In the genomic region with DNA sequence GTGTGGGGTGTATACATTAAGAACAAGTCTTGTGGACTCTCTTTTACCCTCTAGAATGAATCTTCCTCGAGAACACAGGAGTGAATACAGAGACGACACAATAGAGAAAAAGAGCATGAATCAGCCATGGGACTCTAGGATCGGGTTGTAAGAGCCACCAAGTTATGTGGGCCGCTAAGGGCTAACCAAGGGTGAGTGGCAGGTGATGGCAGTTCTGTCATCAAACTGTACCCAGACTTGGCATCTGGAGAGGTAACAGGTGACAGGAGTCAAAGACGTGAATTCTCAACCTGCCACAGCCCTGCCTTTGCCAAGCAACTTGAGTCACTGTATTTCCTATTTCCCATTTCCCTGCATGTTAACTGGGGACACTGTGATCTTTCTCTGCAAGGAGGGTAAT, we compare ENCODE assay signal across 25 cellular contexts. TPM values are rescaled to one million over a fixed set of nuclear protein-coding genes. Genes with fewer than 3 reads are reported as not detected.
DNase-seq lines count a peak whose midpoint lies in the region; ATAC-seq lines count a peak whose summit lies in the region.
"Had no signal": no experiment of that assay in that cellular context is flagged by ENCODE, and none has a peak within 500 bp of the region (broad histone marks: within the 10 kb centered on the region; RNA-seq: fewer than 3 reads in every experiment).

No MANE protein-coding gene starts in this region.

- H3K36me3 Mint-ChIP-seq in activated CD4-positive, alpha-beta T cell treated with anti-CD3 and anti-CD28 coated beads, Interleukin-2, amount 10 ng/mL, durations not matched to agents 7 days and 5 days (ENCODE audit: low read depth): peaks cover 17% of the 10 kb centered on the region
- no peaks in the 10 kb centered on the region for H3K36me3 Mint-ChIP-seq in CD4-positive, CD25-positive, alpha-beta regulatory T cell
- H3K36me3 Mint-ChIP-seq in activated T-helper 17 cell treated with anti-CD3 and anti-CD28 coated beads, Interleukin-2, amount 50 U/mL, for 72 hours (ENCODE audit: low read depth): no peaks in the 10 kb centered on the region
- no peaks in the 10 kb centered on the region for H3K36me3 Mint-ChIP-seq in naive B cell

- peak overlapping the region; percentile 71 for H3K27ac Mint-ChIP-seq in activated CD4-positive, alpha-beta T cell treated with anti-CD3 and anti-CD28 coated beads, Interleukin-2, amount 10 ng/mL, durations not matched to agents 7 days and 5 days
- peak overlapping the region in 2 of 3 donors; percentile 43 to 87 for H3K27ac Mint-ChIP-seq in CD4-positive, CD25-positive, alpha-beta regulatory T cell
- H3K27ac Mint-ChIP-seq in activated T-helper 17 cell treated with anti-CD3 and anti-CD28 coated beads, Interleukin-2, amount 50 U/mL, for 72 hours: peak overlapping the region; percentile 53
- H3K27ac Mint-ChIP-seq in naive B cell: peak overlapping the region in 5 of 6 donors; percentile 54 to 98 (median 80)
- H3K27ac Mint-ChIP-seq: H9 had no signal

- H3K9me3 Mint-ChIP-seq in activated CD4-positive, alpha-beta T cell treated with anti-CD3 and anti-CD28 coated beads, Interleukin-2, amount 10 ng/mL, durations not matched to agents 7 days and 5 days: peaks cover 11% of the 10 kb centered on the region
- peaks cover 0 to 2% (median 0%) of the 10 kb centered on the region in 7 donors for H3K9me3 Mint-ChIP-seq in CD4-positive, CD25-positive, alpha-beta regulatory T cell
- H3K9me3 Mint-ChIP-seq in activated T-helper 17 cell treated with anti-CD3 and anti-CD28 coated beads, Interleukin-2, amount 50 U/mL, for 72 hours: peaks cover 11% of the 10 kb centered on the region
- H3K9me3 Mint-ChIP-seq in naive B cell: peaks cover 0 to 8% (median 0%) of the 10 kb centered on the region in 7 donors
- H3K9me3 Mint-ChIP-seq: brain, H9 had no signal

- H3K27me3 ChIP-seq in CD4-positive, CD25-positive, alpha-beta regulatory T cell (ENCODE audit: control insufficient read depth, insufficient read depth, low read length): no peaks in the 10 kb centered on the region
- H3K27me3 ChIP-seq: spleen had no signal

- H3K36me3 ChIP-seq in CD4-positive, CD25-positive, alpha-beta regulatory T cell (ENCODE audit: control insufficient read depth, insufficient read depth, low read length): no peaks in the 10 kb centered on the region
- H3K36me3 ChIP-seq: heart right ventricle, spleen had no signal

- no peak overlapping the region for H3K4me3 ChIP-seq in CD4-positive, CD25-positive, alpha-beta regulatory T cell (ENCODE audit: low read depth, low read length)
- H3K4me3 ChIP-seq: heart right ventricle, spleen had no signal

- H3K27me3 Mint-ChIP-seq in activated CD4-positive, alpha-beta T cell treated with anti-CD3 and anti-CD28 coated beads, Interleukin-2, amount 10 ng/mL, durations not matched to agents 7 days and 5 days: no peaks in the 10 kb centered on the region
- H3K27me3 Mint-ChIP-seq in CD4-positive, CD25-positive, alpha-beta regulatory T cell: peaks cover 5% of the 10 kb centered on the region
- peaks cover 4% of the 10 kb centered on the region for H3K27me3 Mint-ChIP-seq in activated T-helper 17 cell treated with anti-CD3 and anti-CD28 coated beads, Interleukin-2, amount 50 U/mL, for 72 hours
- H3K27me3 Mint-ChIP-seq in naive B cell: no peaks in the 10 kb centered on the region
- H3K27me3 Mint-ChIP-seq: brain had no signal

- H3K27ac ChIP-seq in CD4-positive, CD25-positive, alpha-beta regulatory T cell (ENCODE audit: insufficient read depth, low read length, poor library complexity, severe bottlenecking): no peak overlapping the region
- H3K27ac ChIP-seq: C4-2B, heart right ventricle, KMS-11, parathyroid adenoma had no signal

- H3K9me3 ChIP-seq in CD4-positive, CD25-positive, alpha-beta regulatory T cell (ENCODE audit: control insufficient read depth in 2 of 2, low read length in 2 of 2): no peaks in the 10 kb centered on the region
- H3K9me3 ChIP-seq: spleen had no signal

- CTCF ChIA-PET in activated CD4-positive, alpha-beta T cell treated with anti-CD3 and anti-CD28 coated beads, Interleukin-2, amount 10 ng/mL, durations not matched to agents 7 days and 5 days (lab: Charles Lee): interaction anchor here (0.7 to 1.3 kb wide), 3 partner anchors 10 to 38 kb away, joined by 3 to 4 read pairs (median 3); no protein-coding TSS in a partner anchor

- no peak for DNase-seq in activated CD4-positive, alpha-beta T cell treated with anti-CD3 and anti-CD28 coated beads, Interleukin-2, amount 10 ng/mL, durations not matched to agents 7 days and 5 days
- no peak for DNase-seq in activated CD4-positive, alpha-beta T cell treated with anti-CD3 and anti-CD28 coated beads, Interleukin-2, amount 50 U/mL, for 1 hour
- no peak for DNase-seq in CD4-positive, CD25-positive, alpha-beta regulatory T cell
- DNase-seq in naive B cell (no peak), NCI-H2107 (lab: John Stamatoyannopoulos, UW) (no peak), Ammon's horn (ENCODE audit: low spot score) (no peak), SK-N-DZ (ENCODE audit: low spot score) (no peak)
- DNase-seq: effector memory CD4-positive, alpha-beta T cell; foreskin fibroblast; H9; heart right ventricle; mesendoderm; NCI-H1436 treated with DMSO at 0.1 percent for 48 hours; PC-3; right cardiac atrium; SHP77; spleen; stimulated activated CD4-positive, alpha-beta T cell treated with anti-CD3 and anti-CD28 coated beads, Interleukin-2, amount 100 ng/mL, for 48 hours; SW 1271 had no signal

- H3K4me1 Mint-ChIP-seq in activated CD4-positive, alpha-beta T cell treated with anti-CD3 and anti-CD28 coated beads, Interleukin-2, amount 10 ng/mL, durations not matched to agents 7 days and 5 days: peaks cover 53% of the 10 kb centered on the region
- H3K4me1 Mint-ChIP-seq in CD4-positive, CD25-positive, alpha-beta regulatory T cell: peaks cover 14 to 50% (median 33%) of the 10 kb centered on the region in 4 donors
- peaks cover 29% of the 10 kb centered on the region for H3K4me1 Mint-ChIP-seq in activated T-helper 17 cell treated with anti-CD3 and anti-CD28 coated beads, Interleukin-2, amount 50 U/mL, for 72 hours
- peaks cover 37 to 53% (median 39%) of the 10 kb centered on the region in 3 donors for H3K4me1 Mint-ChIP-seq in naive B cell

- peaks cover 18% of the 10 kb centered on the region for H3K4me1 ChIP-seq in CD4-positive, CD25-positive, alpha-beta regulatory T cell (ENCODE audit: control insufficient read depth, insufficient read depth, low read length, poor library complexity, severe bottlenecking)
- H3K4me1 ChIP-seq: parathyroid adenoma had no signal

- no peak for ATAC-seq in CD4-positive, CD25-positive, alpha-beta regulatory T cell (ENCODE audit: low read depth in 2 of 2)
- ATAC-seq in activated T-helper 17 cell treated with anti-CD3 and anti-CD28 coated beads, Interleukin-2, amount 50 U/mL, for 72 hours (replicated peaks): no peak
- ATAC-seq in naive B cell (ENCODE audit: low read depth in 2 of 2): no peak
- ATAC-seq: left lobe of liver, PC-3 had no signal

- H3K4me3 Mint-ChIP-seq in activated CD4-positive, alpha-beta T cell treated with anti-CD3 and anti-CD28 coated beads, Interleukin-2, amount 10 ng/mL, durations not matched to agents 7 days and 5 days: no peak overlapping the region
- peak overlapping the region in 2 of 4 donors; percentile 4 to 13 for H3K4me3 Mint-ChIP-seq in CD4-positive, CD25-positive, alpha-beta regulatory T cell
- H3K4me3 Mint-ChIP-seq in activated T-helper 17 cell treated with anti-CD3 and anti-CD28 coated beads, Interleukin-2, amount 50 U/mL, for 72 hours: peak overlapping the region; percentile 38
- peak overlapping the region in 5 of 8 donors; percentile 41 to 77 (median 65) for H3K4me3 Mint-ChIP-seq in naive B cell
- H3K4me3 Mint-ChIP-seq: brain had no signal

- POLR2A ChIA-PET in activated CD4-positive, alpha-beta T cell treated with anti-CD3 and anti-CD28 coated beads, Interleukin-2, amount 10 ng/mL, durations not matched to agents 7 days and 5 days (lab: Charles Lee): no interaction called here

RNA-seq across cellular contexts. Expression of a gene that starts 11.2 kb away (rescaled TPM):
- 1 to 10 TPM; 4.4 to 4.8 TPM for total RNA-seq in activated CD4-positive, alpha-beta T cell treated with anti-CD3 and anti-CD28 coated beads, Interleukin-2, amount 10 ng/mL, durations not matched to agents 7 days and 5 days
- 1.5 TPM for total RNA-seq in CD4-positive, CD25-positive, alpha-beta regulatory T cell
- 1 to 10 TPM in 3 of 4 donors, under 1 TPM in 1; 0.85 to 1.8 (median 1.5) TPM for polyA plus RNA-seq in CD4-positive, CD25-positive, alpha-beta regulatory T cell
- 10 to 100 TPM in 1 of 2 donors, 1 to 10 TPM in 1; 3.3 to 25.4 TPM for total RNA-seq in activated T-helper 17 cell treated with anti-CD3 and anti-CD28 coated beads, Interleukin-2, amount 50 U/mL, for 72 hours
- 1 to 10 TPM; 1.6 to 6.1 (median 3.4) TPM for polyA plus RNA-seq in naive B cell (ENCODE audit: low read depth in 6 of 6)
- polyA plus RNA-seq in SK-N-DZ (2014; cell fraction: cytosol; rRNA removed): 34.0 and 37.0 TPM in 2 replicates
- 18.4 and 22.0 TPM in 2 replicates for polyA plus RNA-seq in SK-N-DZ (2014; cell fraction: nucleus; rRNA removed)
